ENCODE assay signal across 25 cellular contexts in the genomic region with DNA sequence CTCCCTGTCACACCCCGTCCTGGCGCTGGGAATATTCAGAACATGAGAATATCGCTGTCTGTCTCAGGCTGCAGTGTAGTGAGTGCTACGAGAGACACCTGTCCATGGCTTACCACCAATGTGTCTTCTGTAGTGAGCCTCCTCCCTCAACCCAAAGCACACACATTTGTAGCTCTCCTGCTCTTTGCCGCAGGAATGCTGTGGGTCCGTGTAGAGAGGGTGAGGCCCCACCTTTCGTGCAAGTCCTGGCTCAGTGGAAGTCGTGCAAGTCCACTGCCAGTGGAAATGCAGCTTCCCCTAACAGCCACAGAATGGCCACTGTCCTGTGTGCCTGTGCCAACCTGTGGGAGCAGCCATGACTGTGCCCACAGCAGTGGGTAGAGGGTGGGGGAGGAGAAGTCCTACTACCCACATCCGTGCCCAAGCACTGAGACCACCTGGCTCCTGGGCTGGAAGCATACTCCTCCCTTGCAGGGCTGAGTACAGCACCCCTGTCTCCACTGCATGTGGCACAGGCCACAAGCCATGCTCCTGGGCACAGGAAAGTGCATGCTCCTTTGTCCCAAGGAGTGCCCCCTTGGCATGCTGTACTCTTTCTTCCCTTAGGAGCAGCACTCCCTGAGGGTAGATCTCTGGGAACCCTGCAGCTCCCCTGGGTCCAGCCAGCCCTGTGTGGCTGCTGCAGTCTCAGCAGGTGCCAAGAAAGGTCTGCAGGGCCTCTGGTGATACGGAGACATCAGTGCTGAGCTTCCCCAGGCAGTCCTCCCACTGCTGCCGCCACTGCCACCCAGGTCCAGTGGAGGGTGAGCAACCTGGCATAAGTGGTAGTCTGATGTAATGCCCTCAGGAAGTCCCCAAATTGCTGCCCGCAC. TPM values are rescaled to one million over a fixed set of nuclear protein-coding genes. Genes with fewer than 3 reads are reported as not detected.
DNase-seq lines count a peak whose midpoint lies in the region; ATAC-seq, FAIRE-seq and TF ChIP-seq lines count a peak whose summit lies in the region.
"Had no signal": no experiment of that assay in that cellular context is flagged by ENCODE, and none has a peak within 500 bp of the region (broad histone marks: within the 10 kb centered on the region; RNA-seq: fewer than 3 reads in every experiment).

No MANE protein-coding gene starts in this region.

- H3K18ac ChIP-seq in H1 (ENCODE audit: extremely low read depth, low read length): peak overlapping the region; percentile 6; the same call in 1 of the 2 replicates

- no peak overlapping the region for H3K4me2 ChIP-seq in H1 (ENCODE audit: insufficient read depth in 1 of 2, low read depth in 2 of 2, low read length in 2 of 2)
- H3K4me2 ChIP-seq: A549 had no signal

- peak overlapping the region; percentile 81; the same call in 1 of the 2 replicates for H2BK15ac ChIP-seq in H1 (ENCODE audit: low read length)

- no peaks in the 10 kb centered on the region for H3K23me2 ChIP-seq in H1 (ENCODE audit: low read depth, low read length)

- CTCF ChIA-PET in H1 (lab: Charles Lee; ENCODE audit: partially characterized antibody): interaction anchor here (0.7 to 1.9 kb wide), 4 partner anchors 10 to 42 kb away, joined by 3 to 5 read pairs (median 4); no protein-coding TSS in a partner anchor
- CTCF ChIA-PET in naive thymus-derived CD4-positive, alpha-beta T cell (lab: Charles Lee): no interaction called here

- no peak overlapping the region for H4K91ac ChIP-seq in H1 (replicated peaks; ENCODE audit: insufficient read length, low read length)

- intact Hi-C loops in Right ventricle myocardium superior (cut with DNase I): no loop called here
- intact Hi-C loops in naive thymus-derived CD4-positive, alpha-beta T cell (cut with micrococcal nuclease): loop anchor here in 1 of 2 donors (2.0 kb wide), 1 partner anchor 14 kb away; no protein-coding TSS in a partner anchor
- intact Hi-C loops in upper lobe of right lung (cut with DNase I): no loop called here

- peak overlapping the region; percentile 32; the same call in 1 of the 2 replicates for H2BK20ac ChIP-seq in H1 (ENCODE audit: low read length)

- DNase-seq in Right ventricle myocardium superior (no peak), right atrium auricular region (ENCODE audit: low spot score) (no peak), H1 (ENCODE audit: low read depth in 1 of 2, low spot score in 2 of 2) (no peak), upper lobe of right lung (no peak), Peyer's patch (no peak), NCI-H128 (lab: John Stamatoyannopoulos, UW; ENCODE audit: unreplicated experiment) (no peak)
- no peak for DNase-seq in naive thymus-derived CD4-positive, alpha-beta T cell
- DNase-seq: activated CD4-positive, alpha-beta memory T cell treated with anti-CD3 and anti-CD28 coated beads, Interleukin-2, amount 10 ng/mL, durations not matched to agents 7 days and 5 days; AML-193; CD4-positive, alpha-beta T cell; dermis blood vessel endothelial cell; GOT3; MG63; NCI-H1417; NCI-H2081; NCI-H345; NCI-H748 treated with DMSO at 0.1 percent for 48 hours; stimulated activated CD4-positive, alpha-beta T cell treated with anti-CD3 and anti-CD28 coated beads, Interleukin-15, amount 100 ng/mL, for 24 hours; stimulated activated naive CD4-positive, alpha-beta T cell; T-helper 1 cell; testis had no signal

- H3K56ac ChIP-seq in H1 (replicated peaks; ENCODE audit: insufficient read length, low read depth, low read length): no peak overlapping the region

- no peak overlapping the region for H3K4ac ChIP-seq in H1 (replicated peaks; ENCODE audit: insufficient read length, low read depth, low read length)

- no peak overlapping the region for H4K5ac ChIP-seq in H1 (ENCODE audit: insufficient read length, low read depth, low read length)

- H3K27ac Mint-ChIP-seq in naive thymus-derived CD4-positive, alpha-beta T cell: no peak overlapping the region
- H3K27ac Mint-ChIP-seq: activated CD4-positive, alpha-beta memory T cell treated with anti-CD3 and anti-CD28 coated beads, Interleukin-2, amount 10 ng/mL, durations not matched to agents 7 days and 5 days; CD4-positive, alpha-beta T cell had no signal

- no peak overlapping the region for H3K23ac ChIP-seq in H1 (ENCODE audit: insufficient read length)

- 90% methylated on average over 11 of the region's 12 CpGs; no CpG with 5 or more reads in 1 of the 2 experiments for WGBS in H1 (ENCODE audit: extremely low coverage in 1 of 2, insufficient coverage in 1 of 2, insufficient read length in 1 of 2, insufficient replicate concordance in 2 of 2, low coverage in 1 of 2, low lambda C conversion rate in 2 of 2, missing lambda C conversion rate in 1 of 2), 2 experiments

- POLR2A ChIA-PET in H1 (lab: Charles Lee; ENCODE audit: partially characterized antibody): interaction anchor here (0.9 to 1.6 kb wide), 3 partner anchors 17 to 23 kb away, joined by 3 read pairs; no protein-coding TSS in a partner anchor
- POLR2A ChIA-PET in naive thymus-derived CD4-positive, alpha-beta T cell (lab: Charles Lee): interaction anchor here (0.6 to 1.4 kb wide), 2 partner anchors 12 to 27 kb away, joined by 3 to 4 read pairs; no protein-coding TSS in a partner anchor

- no peak overlapping the region for H3K27ac ChIP-seq in right atrium auricular region
- no peak overlapping the region for H3K27ac ChIP-seq in H1 (ENCODE audit: low read depth, low read length)
- H3K27ac ChIP-seq in naive thymus-derived CD4-positive, alpha-beta T cell (ENCODE audit: low read depth, low read length): no peak overlapping the region
- H3K27ac ChIP-seq in upper lobe of right lung: no peak overlapping the region
- no peak overlapping the region for H3K27ac ChIP-seq in Peyer's patch
- H3K27ac ChIP-seq: A549, gastroesophageal sphincter, testis had no signal

- peaks cover 6 to 37% (median 19%) of the 10 kb centered on the region in 11 donors for H3K9me3 Mint-ChIP-seq in naive thymus-derived CD4-positive, alpha-beta T cell

- H4K20me1 ChIP-seq in H1 (replicated peaks in 1 of 2; ENCODE audit: control insufficient read depth in 1 of 2, insufficient read depth in 2 of 2, low read length in 2 of 2): peaks cover 1 to 16% of the 10 kb centered on the region in 2 experiments

- H3K4me3 Mint-ChIP-seq in naive thymus-derived CD4-positive, alpha-beta T cell: no peak overlapping the region
- H3K4me3 Mint-ChIP-seq: activated CD4-positive, alpha-beta memory T cell treated with anti-CD3 and anti-CD28 coated beads, Interleukin-2, amount 10 ng/mL, durations not matched to agents 7 days and 5 days; CD4-positive, alpha-beta T cell had no signal

- no peaks in the 10 kb centered on the region for H3K27me3 Mint-ChIP-seq in naive thymus-derived CD4-positive, alpha-beta T cell
- H3K27me3 Mint-ChIP-seq: activated CD4-positive, alpha-beta memory T cell treated with anti-CD3 and anti-CD28 coated beads, Interleukin-2, amount 10 ng/mL, durations not matched to agents 7 days and 5 days; CD4-positive, alpha-beta T cell had no signal

- H2AK5ac ChIP-seq in H1 (ENCODE audit: low read depth, low read length): peak overlapping the region; percentile 83

- H2BK5ac ChIP-seq in H1 (ENCODE audit: low read depth, low read length): peak overlapping the region; percentile 83

- peaks cover 0 to 9% of the 10 kb centered on the region in 2 donors for H3K4me1 ChIP-seq in right atrium auricular region
- peaks cover 4 to 12% (median 6%) of the 10 kb centered on the region in 4 experiments; a peak in 6 of 7 replicates for H3K4me1 ChIP-seq in H1 (replicated peaks in 1 of 4; ENCODE audit: control insufficient read depth in 3 of 4, insufficient read depth in 4 of 4, low read length in 3 of 4)
- peaks cover 6 to 19% of the 10 kb centered on the region in 2 donors for H3K4me1 ChIP-seq in naive thymus-derived CD4-positive, alpha-beta T cell (ENCODE audit: control insufficient read depth in 2 of 2, insufficient read depth in 2 of 2, low read length in 2 of 2)
- peaks cover 14% of the 10 kb centered on the region for H3K4me1 ChIP-seq in upper lobe of right lung
- no peaks in the 10 kb centered on the region for H3K4me1 ChIP-seq in Peyer's patch
- H3K4me1 ChIP-seq: A549, testis had no signal

- H2BK120ac ChIP-seq in H1 (replicated peaks; ENCODE audit: low read depth, low read length): no peak overlapping the region

- peaks cover 0 to 6% of the 10 kb centered on the region in 2 donors for H3K9me3 ChIP-seq in right atrium auricular region
- H3K9me3 ChIP-seq in H1 (ENCODE audit: insufficient read depth in 2 of 2, low read depth in 1 of 2, low read length in 1 of 2): no peaks in the 10 kb centered on the region
- peaks cover 0 to 4% (median 0%) of the 10 kb centered on the region in 3 experiments for H3K9me3 ChIP-seq in naive thymus-derived CD4-positive, alpha-beta T cell (ENCODE audit: control insufficient read depth in 2 of 3, low read length in 3 of 3)
- no peaks in the 10 kb centered on the region for H3K9me3 ChIP-seq in upper lobe of right lung
- no peaks in the 10 kb centered on the region for H3K9me3 ChIP-seq in Peyer's patch
- H3K9me3 ChIP-seq: A549, gastroesophageal sphincter, MG63, testis had no signal

- ATAC-seq in Right ventricle myocardium superior (ENCODE audit: poor library complexity) (peak; percentile 34), upper lobe of right lung (peak; percentile 66), GM18867 (IDR thresholded peaks at IDR 0.05; ENCODE audit: unreplicated experiment) (no peak)
- ATAC-seq in naive thymus-derived CD4-positive, alpha-beta T cell: peak; percentile 24
- ATAC-seq: A549, gastroesophageal sphincter had no signal

- no peaks in the 10 kb centered on the region for H3K36me3 ChIP-seq in right atrium auricular region
- H3K36me3 ChIP-seq in H1 (ENCODE audit: control insufficient read depth in 2 of 4, insufficient read depth in 4 of 4, low read length in 3 of 4): peaks cover 0 to 5% (median 1%) of the 10 kb centered on the region in 4 experiments; a peak in 1 of 8 replicates
- H3K36me3 ChIP-seq in naive thymus-derived CD4-positive, alpha-beta T cell (ENCODE audit: control insufficient read depth in 2 of 3, insufficient read depth in 3 of 3, low read length in 3 of 3): peaks cover 0 to 21% (median 0%) of the 10 kb centered on the region in 3 experiments
- H3K36me3 ChIP-seq in upper lobe of right lung: peaks cover 18% of the 10 kb centered on the region
- H3K36me3 ChIP-seq in Peyer's patch: peaks cover 0 to 16% (median 0%) of the 10 kb centered on the region in 3 donors

- H3K14ac ChIP-seq in H1 (ENCODE audit: insufficient read length): no peak overlapping the region

- H3K36me3 Mint-ChIP-seq in naive thymus-derived CD4-positive, alpha-beta T cell: peaks cover 30 to 78% (median 73%) of the 10 kb centered on the region in 5 donors

- no peak overlapping the region for H3K4me3 ChIP-seq in right atrium auricular region
- no peak overlapping the region for H3K4me3 ChIP-seq in H1 (ENCODE audit: extremely low read depth in 1 of 4, insufficient read depth in 2 of 4, low read depth in 3 of 4, low read length in 4 of 4)
- H3K4me3 ChIP-seq in naive thymus-derived CD4-positive, alpha-beta T cell (ENCODE audit: low read length): no peak overlapping the region
- no peak overlapping the region for H3K4me3 ChIP-seq in upper lobe of right lung
- H3K4me3 ChIP-seq in Peyer's patch: no peak overlapping the region
- H3K4me3 ChIP-seq: A549, gastroesophageal sphincter, MG63, testis had no signal

- H4K8ac ChIP-seq in H1 (ENCODE audit: extremely low read depth, insufficient read depth, low read length): no peak overlapping the region; the same call in 1 of the 2 replicates

- peaks cover 0 to 97% of the 10 kb centered on the region in 2 experiments for H3K79me2 ChIP-seq in H1 (ENCODE audit: control insufficient read depth in 1 of 2, insufficient read depth in 2 of 2, low read length in 2 of 2)

- no peak for TF ChIP-seq RAD21 in H1 (IDR thresholded peaks at IDR 0.05 in 1 of 2, conservative IDR thresholded peaks at IDR 0.05 in 1 of 2; ENCODE audit: low read depth in 2 of 2, low read length in 2 of 2)

- TF ChIP-seq POLR2A in H1 (IDR thresholded peaks at IDR 0.05; ENCODE audit: control extremely low read depth in 1 of 2, low read depth in 2 of 2, low read length in 2 of 2) (no peak), Peyer's patch (IDR thresholded peaks at IDR 0.05) (no peak)

- H3K27me3 ChIP-seq in right atrium auricular region (no peaks in the 10 kb centered on the region), H1 (replicated peaks in 1 of 4; ENCODE audit: control insufficient read depth in 3 of 4, extremely low read depth in 1 of 4, insufficient read depth in 3 of 4, low read length in 3 of 4) (no peaks in the 10 kb centered on the region), upper lobe of right lung (no peaks in the 10 kb centered on the region), Peyer's patch (no peaks in the 10 kb centered on the region)
- no peaks in the 10 kb centered on the region for H3K27me3 ChIP-seq in naive thymus-derived CD4-positive, alpha-beta T cell (ENCODE audit: control insufficient read depth in 2 of 2, insufficient read depth in 2 of 2, low read length in 2 of 2)
- H3K27me3 ChIP-seq: gastroesophageal sphincter, MG63, testis had no signal

- peaks cover 53 to 76% (median 71%) of the 10 kb centered on the region in 7 donors for H3K4me1 Mint-ChIP-seq in naive thymus-derived CD4-positive, alpha-beta T cell

- H2BK12ac ChIP-seq in H1 (ENCODE audit: low read depth, low read length): peak overlapping the region; percentile 4; the same call in 1 of the 2 replicates

- peaks cover 18% of the 10 kb centered on the region for H3K79me1 ChIP-seq in H1 (ENCODE audit: low read depth, low read length)

- TF ChIP-seq EP300 in H1 (IDR thresholded peaks at IDR 0.05; ENCODE audit: borderline replicate concordance in 1 of 2, low read depth in 2 of 2, low read length in 2 of 2): no peak

- no peak for FAIRE-seq in H1 (lab: Jason Lieb, UNC)
- FAIRE-seq: A549, GM12892 had no signal

- peak overlapping the region in 1 of 4 experiments; percentile 22; a peak in 2 of 7 replicates for H3K9ac ChIP-seq in H1 (replicated peaks in 1 of 4; ENCODE audit: extremely low read depth in 1 of 4, low read depth in 3 of 4, low read length in 3 of 4)

- no peak overlapping the region for H2AFZ ChIP-seq in H1 (ENCODE audit: low read length)

- no peak for TF ChIP-seq CTCF in right atrium auricular region (IDR thresholded peaks at IDR 0.05)
- TF ChIP-seq CTCF in H1 (IDR thresholded peaks at IDR 0.05; ENCODE audit: control extremely low read depth in 1 of 3, insufficient read depth in 1 of 3, low read depth in 1 of 3, low read length in 3 of 3): no peak
- no peak for TF ChIP-seq CTCF in upper lobe of right lung (IDR thresholded peaks at IDR 0.05)
- TF ChIP-seq CTCF in Peyer's patch (IDR thresholded peaks at IDR 0.05): no peak

RNA-seq across cellular contexts. Expression of a gene that starts 28.0 kb away (rescaled TPM):
- 68.4 TPM for total RNA-seq in Right ventricle myocardium superior
- total RNA-seq in right atrium auricular region: 10 to 100 TPM; 47.9 to 48.9 TPM
- 74.1 and 80.7 TPM in 2 replicates for total RNA-seq in H1 (2021; fragmentation: NEBNext Ultra II Directional; extraction: Animal tissue kit (Norgen Biotek cat#: 25700))
- polyA plus RNA-seq in H1 (2011; rRNA removed): 20.6 and 27.3 TPM in 2 replicates
- polyA plus RNA-seq in H1 (2011; cell fraction: cytosol; rRNA removed): 22.1 TPM
- polyA plus RNA-seq in H1 (2011; cell fraction: nucleus; rRNA removed): 71.3 TPM
- 56.9 to 65.8 TPM (median 64.4 TPM) in 4 replicates for polyA plus RNA-seq in H1 (2012, experiment 1 of 2)
- polyA plus RNA-seq in H1 (2012, experiment 2 of 2): 9.5 TPM
- 66.8 TPM for polyA plus RNA-seq in H1 (2013, experiment 1 of 2)
- 53.5 TPM for polyA plus RNA-seq in H1 (2013, experiment 2 of 2)
- 94.0 and 116 TPM in 2 replicates for polyA minus RNA-seq in H1 (2011; rRNA and poly(A)+ RNA removed)
- polyA minus RNA-seq in H1 (2011; cell fraction: cytosol; rRNA and poly(A)+ RNA removed): 79.9 TPM
- 135 TPM for polyA minus RNA-seq in H1 (2011; cell fraction: nucleus; rRNA and poly(A)+ RNA removed)
- total RNA-seq in naive thymus-derived CD4-positive, alpha-beta T cell: 10 to 100 TPM; 59.1 to 79.2 (median 74.2) TPM
- 10 to 100 TPM in 1 of 2 donors, 1 to 10 TPM in 1; 8.7 to 18.9 TPM for polyA plus RNA-seq in naive thymus-derived CD4-positive, alpha-beta T cell
- 144 TPM for total RNA-seq in upper lobe of right lung
- 10 to 100 TPM; 48.7 to 86.5 (median 82.3) TPM for total RNA-seq in Peyer's patch
